Comparison of ENCODE assay signal across 31 cellular contexts in genomic region chr16:82754716-82755513, GRCh38.
"Had no signal": no experiment of that assay in that cellular context is flagged by ENCODE, and none has a peak within 500 bp of the region (broad histone marks: within the 10 kb centered on the region; RNA-seq: fewer than 3 reads in every experiment).

No MANE protein-coding gene starts in this region.

- FAIRE-seq: colon, endometrium, islet of Langerhans had no signal

- H3K4me1 ChIP-seq: adrenal gland, left lung, stomach, upper lobe of right lung had no signal

- H3K4me3 Mint-ChIP-seq: activated CD4-positive, alpha-beta memory T cell treated with anti-CD3 and anti-CD28 coated beads for 36 hours; activated CD4-positive, alpha-beta T cell treated with anti-CD3 and anti-CD28 coated beads, Interleukin-2, amount 10 ng/mL, durations not matched to agents 24 days and 14 days; activated naive CD4-positive, alpha-beta T cell treated with anti-CD3 and anti-CD28 coated beads for 36 hours; activated naive CD8-positive, alpha-beta T cell treated with anti-CD3 and anti-CD28 coated beads for 36 hours; activated T-helper 1 cell treated with anti-CD3 and anti-CD28 coated beads, Interleukin-12 subunit alpha, Interleukin-12 subunit beta, Interleukin-2, Interleukin-4 antibody, amounts not matched to agents 30 ng/mL and 10 ng/mL and 1 ng/mL, durations not matched to agents 14 hours and 24 hours and 36 hours; mesothelial cell of epicardium; naive B cell; nephron progenitor cell; stimulated activated effector memory CD8-positive, alpha-beta T cell treated with anti-CD3 and anti-CD28 coated beads, Interleukin-12 subunit alpha, Interleukin-12 subunit beta, amount 100 ng/mL, for 72 hours; T-helper 1 cell treated with Interleukin-12 subunit alpha and Interleukin-12 subunit beta and Interleukin-4 antibody, amounts not matched to agents 30 μg/mL and 1 μg/mL, for 36 hours had no signal

- DNase-seq: activated CD4-positive, alpha-beta memory T cell treated with anti-CD3 and anti-CD28 coated beads for 36 hours; activated CD4-positive, alpha-beta T cell treated with anti-CD3 and anti-CD28 coated beads, Interleukin-2, amount 10 ng/mL, durations not matched to agents 24 days and 14 days; activated CD4-positive, CD25-positive, alpha-beta regulatory T cell treated with anti-CD3 and anti-CD28 coated beads, Interleukin-2, amount 50 U/mL, for 72 hours; activated CD8-positive, alpha-beta memory T cell treated with anti-CD3 and anti-CD28 coated beads, Interleukin-2, amount 50 U/mL, for 4 hours; activated effector memory CD4-positive, alpha-beta T cell treated with anti-CD3 and anti-CD28 coated beads, Interleukin-2, amount 50 U/mL, for 16 hours; activated naive CD4-positive, alpha-beta T cell treated with anti-CD3 and anti-CD28 coated beads for 36 hours; activated naive CD8-positive, alpha-beta T cell treated with anti-CD3 and anti-CD28 coated beads for 36 hours; activated T-cell treated with anti-CD3 and anti-CD28 coated beads, Interleukin-2, amount 50 U/mL, for 1 hour; adrenal gland; effector CD8-positive, alpha-beta T cell; erythroblast; heart right ventricle; left lung; naive B cell; nephron progenitor cell; stimulated activated CD4-positive, alpha-beta T cell treated with anti-CD3 and anti-CD28 coated beads, Interleukin-12 subunit alpha, Interleukin-12 subunit beta, amount 100 ng/mL, for 4 hours; stimulated activated CD4-positive, alpha-beta T cell treated with anti-CD3 and anti-CD28 coated beads, Interleukin-4, amount 100 ng/mL, for 24 hours; stomach; T-helper 9 cell; tibial artery; upper lobe of right lung had no signal

- H3K36me3 ChIP-seq: adrenal gland, heart right ventricle, left lung, neutrophil, stomach, tibial artery, upper lobe of right lung had no signal

- H3K36me3 Mint-ChIP-seq: activated CD4-positive, alpha-beta memory T cell treated with anti-CD3 and anti-CD28 coated beads for 36 hours; activated naive CD8-positive, alpha-beta T cell treated with anti-CD3 and anti-CD28 coated beads for 36 hours; mesothelial cell of epicardium; naive B cell; stimulated activated effector memory CD8-positive, alpha-beta T cell treated with anti-CD3 and anti-CD28 coated beads, Interleukin-12 subunit alpha, Interleukin-12 subunit beta, amount 100 ng/mL, for 72 hours had no signal

- H3K9me3 ChIP-seq: adrenal gland, heart right ventricle, left lung, neutrophil, stomach, tibial artery, upper lobe of right lung had no signal

- H3K27ac ChIP-seq: adrenal gland, left lung, neutrophil, skin epidermis, stomach, upper lobe of right lung had no signal

- ATAC-seq: left lung; sciatic nerve; stimulated activated effector memory CD8-positive, alpha-beta T cell treated with anti-CD3 and anti-CD28 coated beads, Interleukin-12 subunit alpha, Interleukin-12 subunit beta, amount 100 ng/mL, for 72 hours; upper lobe of right lung had no signal

- H3K27ac Mint-ChIP-seq: activated CD4-positive, alpha-beta memory T cell treated with anti-CD3 and anti-CD28 coated beads for 36 hours; activated CD4-positive, alpha-beta T cell treated with anti-CD3 and anti-CD28 coated beads, Interleukin-2, amount 10 ng/mL, durations not matched to agents 24 days and 14 days; activated naive CD4-positive, alpha-beta T cell treated with anti-CD3 and anti-CD28 coated beads for 36 hours; activated naive CD8-positive, alpha-beta T cell treated with anti-CD3 and anti-CD28 coated beads for 36 hours; activated T-helper 1 cell treated with anti-CD3 and anti-CD28 coated beads, Interleukin-12 subunit alpha, Interleukin-12 subunit beta, Interleukin-2, Interleukin-4 antibody, amounts not matched to agents 30 ng/mL and 10 ng/mL and 1 ng/mL, durations not matched to agents 14 hours and 24 hours and 36 hours; mesothelial cell of epicardium; naive B cell; nephron progenitor cell; stimulated activated effector memory CD8-positive, alpha-beta T cell treated with anti-CD3 and anti-CD28 coated beads, Interleukin-12 subunit alpha, Interleukin-12 subunit beta, amount 100 ng/mL, for 72 hours; T-helper 1 cell treated with Interleukin-12 subunit alpha and Interleukin-12 subunit beta and Interleukin-4 antibody, amounts not matched to agents 30 μg/mL and 1 μg/mL, for 36 hours had no signal

- H3K27me3 ChIP-seq: heart right ventricle, left lung, neutrophil, tibial artery, upper lobe of right lung had no signal

- H3K9me3 Mint-ChIP-seq: activated CD4-positive, alpha-beta memory T cell treated with anti-CD3 and anti-CD28 coated beads for 36 hours; activated CD4-positive, alpha-beta T cell treated with anti-CD3 and anti-CD28 coated beads, Interleukin-2, amount 10 ng/mL, durations not matched to agents 24 days and 14 days; activated naive CD4-positive, alpha-beta T cell treated with anti-CD3 and anti-CD28 coated beads for 36 hours; activated naive CD8-positive, alpha-beta T cell treated with anti-CD3 and anti-CD28 coated beads for 36 hours; activated T-helper 1 cell treated with anti-CD3 and anti-CD28 coated beads, Interleukin-12 subunit alpha, Interleukin-12 subunit beta, Interleukin-2, Interleukin-4 antibody, amounts not matched to agents 30 ng/mL and 10 ng/mL and 1 ng/mL, durations not matched to agents 14 hours and 24 hours and 36 hours; mesothelial cell of epicardium; nephron progenitor cell; stimulated activated effector memory CD8-positive, alpha-beta T cell treated with anti-CD3 and anti-CD28 coated beads, Interleukin-12 subunit alpha, Interleukin-12 subunit beta, amount 100 ng/mL, for 72 hours; T-helper 1 cell treated with Interleukin-12 subunit alpha and Interleukin-12 subunit beta and Interleukin-4 antibody, amounts not matched to agents 30 μg/mL and 1 μg/mL, for 36 hours had no signal

- H3K4me1 Mint-ChIP-seq: activated naive CD8-positive, alpha-beta T cell treated with anti-CD3 and anti-CD28 coated beads for 36 hours; mesothelial cell of epicardium; stimulated activated effector memory CD8-positive, alpha-beta T cell treated with anti-CD3 and anti-CD28 coated beads, Interleukin-12 subunit alpha, Interleukin-12 subunit beta, amount 100 ng/mL, for 72 hours had no signal

- H3K4me3 ChIP-seq: adrenal gland, heart right ventricle, left lung, skin epidermis, stomach, tibial artery, upper lobe of right lung had no signal
